Comparison of ENCODE assay signal across 8 cellular contexts in the genomic region with DNA sequence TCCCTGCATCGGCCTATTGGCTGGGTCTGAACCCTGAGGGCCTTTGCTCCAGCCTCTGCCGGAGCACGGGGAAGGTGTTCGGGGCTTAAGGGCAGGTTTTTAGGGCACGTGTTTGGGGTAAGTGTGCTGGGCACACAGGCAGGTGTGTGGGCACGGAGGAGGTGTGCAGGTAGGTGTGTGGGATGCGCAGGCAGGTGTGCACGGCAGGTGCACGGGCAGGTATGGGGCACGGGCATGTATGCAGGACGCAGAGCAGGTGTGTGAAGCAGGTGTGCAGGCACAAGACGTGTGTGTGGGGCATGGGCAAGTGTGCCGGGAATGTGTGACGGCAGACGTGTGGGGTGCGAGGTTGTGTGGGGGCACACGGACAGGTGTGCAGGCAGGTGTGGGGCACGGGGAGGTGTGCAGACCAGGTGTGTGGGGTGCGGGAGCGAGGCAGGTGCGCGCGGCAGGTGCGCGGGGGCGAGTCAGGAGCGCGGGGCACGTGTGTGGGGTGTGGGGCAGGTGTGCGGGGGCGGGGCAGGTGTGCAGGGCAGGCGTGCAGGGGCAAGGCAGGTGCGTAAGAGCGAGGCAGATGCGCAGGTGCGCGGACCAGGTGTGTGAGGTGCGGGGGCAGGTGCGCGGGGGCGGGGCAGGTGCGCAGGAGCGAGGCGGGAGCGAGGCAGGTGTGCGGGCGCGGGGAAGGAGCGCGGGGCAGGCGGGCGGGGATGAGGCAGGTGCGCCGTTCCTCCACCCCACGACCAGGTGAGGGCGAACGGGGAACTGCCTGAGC. TPM values are rescaled to one million over a fixed set of nuclear protein-coding genes. Genes with fewer than 3 reads are reported as not detected.
A peak's percentile ranks its signal among the peaks of the same experiment; 100 is the strongest.
DNase-seq lines count a peak whose midpoint lies in the region; ATAC-seq, FAIRE-seq and TF ChIP-seq lines count a peak whose summit lies in the region.

No MANE protein-coding gene starts in this region.

- CTCF ChIA-PET in WTC11 (lab: Charles Lee): no interaction called here
- CTCF ChIA-PET in GM10248 (lab: Yijun Ruan, JAX): no interaction called here

- peak; percentile 62 for DNase-seq in activated CD4-positive, alpha-beta T cell treated with anti-CD3 and anti-CD28 coated beads, Interleukin-2, amount 10 ng/mL, durations not matched to agents 24 days and 14 days
- no peak for DNase-seq in activated CD4-positive, alpha-beta T cell treated with anti-CD3 and anti-CD28 coated beads for 48 hours
- peak; percentile 54 for DNase-seq in WTC11 (ENCODE audit: low spot score)
- DNase-seq in hepatocyte (ENCODE audit: low spot score): peak; percentile 67
- DNase-seq in small intestine: no peak
- DNase-seq in GM10248 (ENCODE audit: extremely low spot score): no peak
- DNase-seq in COR-L47 (lab: John Stamatoyannopoulos, UW): no peak
- DNase-seq in glomerular visceral epithelial cell (ENCODE audit: extremely low spot score): no peak

- TF ChIP-seq CTCF in WTC11 (IDR thresholded peaks at IDR 0.05) (no peak), hepatocyte (IDR thresholded peaks at IDR 0.05; ENCODE audit: poor library complexity) (no peak), GM10248 (IDR thresholded peaks at IDR 0.05; ENCODE audit: control extremely low read depth, extremely low read depth, low read depth, missing control alignments) (no peak)

- peak overlapping the region; percentile 74 for H2AFZ ChIP-seq in hepatocyte

- peak overlapping the region; percentile 88 for H3K4me2 ChIP-seq in hepatocyte

- H3K27ac Mint-ChIP-seq in activated CD4-positive, alpha-beta T cell treated with anti-CD3 and anti-CD28 coated beads, Interleukin-2, amount 10 ng/mL, durations not matched to agents 24 days and 14 days: peak overlapping the region; percentile 91
- peak overlapping the region; percentile 37; the same call in 1 of the 2 replicates for H3K27ac Mint-ChIP-seq in WTC11

- H3K9me3 Mint-ChIP-seq in activated CD4-positive, alpha-beta T cell treated with anti-CD3 and anti-CD28 coated beads, Interleukin-2, amount 10 ng/mL, durations not matched to agents 24 days and 14 days: peaks cover 4% of the 10 kb centered on the region
- peaks cover 4% of the 10 kb centered on the region for H3K9me3 Mint-ChIP-seq in WTC11

- H3K9me3 ChIP-seq in hepatocyte (ENCODE audit: low read depth) (no peaks in the 10 kb centered on the region), small intestine (ENCODE audit: control insufficient read depth, low read depth) (no peaks in the 10 kb centered on the region)

- H3K36me3 ChIP-seq in hepatocyte (replicated peaks; ENCODE audit: insufficient read depth, low read depth) (no peaks in the 10 kb centered on the region), small intestine (ENCODE audit: control insufficient read depth in 2 of 2, insufficient read depth in 2 of 2, low read length in 2 of 2) (peaks cover 0 to 2% of the 10 kb centered on the region in 2 donors)

- intact Hi-C loops in activated CD4-positive, alpha-beta T cell treated with anti-CD3 and anti-CD28 coated beads, Interleukin-2, amount 10 ng/mL, durations not matched to agents 24 days and 14 days (cut with micrococcal nuclease): loop anchor here (1.0 to 5.0 kb wide), 3 partner anchors 29 to 353 kb away; a partner anchor contains a TSS

- H3K27ac ChIP-seq in hepatocyte: peak overlapping the region; percentile 86
- peak overlapping the region; percentile 67 to 92 for H3K27ac ChIP-seq in small intestine (ENCODE audit: low read depth in 1 of 2, low read length in 1 of 2)

- H3K4me1 Mint-ChIP-seq in activated CD4-positive, alpha-beta T cell treated with anti-CD3 and anti-CD28 coated beads, Interleukin-2, amount 10 ng/mL, durations not matched to agents 24 days and 14 days: peaks cover 30% of the 10 kb centered on the region
- H3K4me1 Mint-ChIP-seq in WTC11: peaks cover 5% of the 10 kb centered on the region

- peak overlapping the region; percentile 86 for H3K4me3 Mint-ChIP-seq in activated CD4-positive, alpha-beta T cell treated with anti-CD3 and anti-CD28 coated beads, Interleukin-2, amount 10 ng/mL, durations not matched to agents 24 days and 14 days
- H3K4me3 Mint-ChIP-seq in WTC11: peak overlapping the region; percentile 81

- FAIRE-seq in small intestine (lab: Jason Lieb, UNC): no peak

- H3K4me1 ChIP-seq in hepatocyte (ENCODE audit: insufficient read depth) (peaks cover 9% of the 10 kb centered on the region), small intestine (ENCODE audit: control insufficient read depth in 2 of 2, insufficient read depth in 1 of 2, low read depth in 1 of 2, low read length in 1 of 2) (peaks cover 2 to 3% of the 10 kb centered on the region in 2 donors)

- no peaks in the 10 kb centered on the region for H3K27me3 ChIP-seq in hepatocyte
- H3K27me3 ChIP-seq in small intestine (ENCODE audit: control insufficient read depth in 2 of 2, insufficient read depth in 2 of 2, low read length in 2 of 2): no peaks in the 10 kb centered on the region

- WGBS in hepatocyte (ENCODE audit: low lambda C conversion rate, missing lambda C conversion rate): 55% methylated on average over 29 of the region's 57 CpGs
- WGBS in small intestine, 3 donors: 11 to 22% (median 16%) methylated on average over 46 to 57 of the region's 57 CpGs

- no peaks in the 10 kb centered on the region for H3K27me3 Mint-ChIP-seq in activated CD4-positive, alpha-beta T cell treated with anti-CD3 and anti-CD28 coated beads, Interleukin-2, amount 10 ng/mL, durations not matched to agents 24 days and 14 days
- peaks cover 2% of the 10 kb centered on the region; the same call in 1 of the 2 replicates for H3K27me3 Mint-ChIP-seq in WTC11 (ENCODE audit: low read depth)

- POLR2A ChIA-PET in WTC11 (lab: Charles Lee) (interaction anchor here (0.6 kb wide), 1 partner anchor 509 kb away, joined by 3 read pairs; no protein-coding TSS in a partner anchor), GM10248 (lab: Yijun Ruan, JAX) (no interaction called here)

- peaks cover 20% of the 10 kb centered on the region for H3K36me3 Mint-ChIP-seq in activated CD4-positive, alpha-beta T cell treated with anti-CD3 and anti-CD28 coated beads, Interleukin-2, amount 10 ng/mL, durations not matched to agents 24 days and 14 days (ENCODE audit: low read depth)
- H3K36me3 Mint-ChIP-seq in WTC11: peaks cover 18% of the 10 kb centered on the region

- H4K20me1 ChIP-seq in hepatocyte (ENCODE audit: insufficient read depth, poor library complexity, severe bottlenecking): no peaks in the 10 kb centered on the region

- H3K79me2 ChIP-seq in hepatocyte: no peaks in the 10 kb centered on the region

- ATAC-seq in WTC11: peak; percentile 6

- H3K4me3 ChIP-seq in hepatocyte (peak overlapping the region; percentile 74), small intestine (ENCODE audit: low read depth in 1 of 2, low read length in 2 of 2) (peak overlapping the region; percentile 45 to 67)

- no peaks in the 10 kb centered on the region for H3K9me2 ChIP-seq in hepatocyte (replicated peaks; ENCODE audit: insufficient read depth)

TF ChIP-seq in WTC11, 78 proteins besides CTCF, POLR2A, EP300 and RAD21 (continues in another document):
- TF ChIP-seq, protein P1, sequence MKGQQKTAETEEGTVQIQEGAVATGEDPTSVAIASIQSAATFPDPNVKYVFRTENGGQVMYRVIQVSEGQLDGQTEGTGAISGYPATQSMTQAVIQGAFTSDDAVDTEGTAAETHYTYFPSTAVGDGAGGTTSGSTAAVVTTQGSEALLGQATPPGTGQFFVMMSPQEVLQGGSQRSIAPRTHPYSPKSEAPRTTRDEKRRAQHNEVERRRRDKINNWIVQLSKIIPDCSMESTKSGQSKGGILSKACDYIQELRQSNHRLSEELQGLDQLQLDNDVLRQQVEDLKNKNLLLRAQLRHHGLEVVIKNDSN (CRISPR knock-in tag; IDR thresholded peaks at IDR 0.05): no peak
- TF ChIP-seq, protein P2, sequence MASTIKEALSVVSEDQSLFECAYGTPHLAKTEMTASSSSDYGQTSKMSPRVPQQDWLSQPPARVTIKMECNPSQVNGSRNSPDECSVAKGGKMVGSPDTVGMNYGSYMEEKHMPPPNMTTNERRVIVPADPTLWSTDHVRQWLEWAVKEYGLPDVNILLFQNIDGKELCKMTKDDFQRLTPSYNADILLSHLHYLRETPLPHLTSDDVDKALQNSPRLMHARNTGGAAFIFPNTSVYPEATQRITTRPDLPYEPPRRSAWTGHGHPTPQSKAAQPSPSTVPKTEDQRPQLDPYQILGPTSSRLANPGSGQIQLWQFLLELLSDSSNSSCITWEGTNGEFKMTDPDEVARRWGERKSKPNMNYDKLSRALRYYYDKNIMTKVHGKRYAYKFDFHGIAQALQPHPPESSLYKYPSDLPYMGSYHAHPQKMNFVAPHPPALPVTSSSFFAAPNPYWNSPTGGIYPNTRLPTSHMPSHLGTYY (CRISPR knock-in tag; IDR thresholded peaks at IDR 0.05): no peak
- TF ChIP-seq ZNF138 (CRISPR knock-in tag; conservative IDR thresholded peaks at IDR 0.05) (no peak), SMAD4 (CRISPR knock-in tag; IDR thresholded peaks at IDR 0.05) (no peak), OVOL2 (CRISPR knock-in tag; IDR thresholded peaks at IDR 0.05; ENCODE audit: borderline replicate concordance) (no peak)

RNA-seq across cellular contexts. Expression of a gene that starts 28.6 kb away (rescaled TPM):
- 19.6 and 22.3 TPM in 2 replicates for total RNA-seq in activated CD4-positive, alpha-beta T cell treated with anti-CD3 and anti-CD28 coated beads, Interleukin-2, amount 10 ng/mL, durations not matched to agents 24 days and 14 days
- total RNA-seq in WTC11 (2021) (27.7 to 29.3 TPM (median 28.1 TPM) in 3 replicates), hepatocyte (65.3 and 97.2 TPM in 2 replicates)
- polyA plus RNA-seq in hepatocyte (151 and 164 TPM in 2 replicates), small intestine (100 to 1,000 TPM in 2 of 3 donors, 10 to 100 TPM in 1; 64.4 to 118 (median 112) TPM)

Comparison
In these comparisons a context has a peak if more than half of its experiments do, and no peak if none do; other contexts are left out.
1. DNase-seq: peak in activated CD4-positive, alpha-beta T cell treated with anti-CD3 and anti-CD28 coated beads, Interleukin-2, amount 10 ng/mL, durations not matched to agents 24 days and 14 days (single experiment), WTC11 (single experiment) and hepatocyte (single experiment); none in activated CD4-positive, alpha-beta T cell treated with anti-CD3 and anti-CD28 coated beads for 48 hours (single experiment), small intestine (single experiment), GM10248 (single experiment), COR-L47 (single experiment) and glomerular visceral epithelial cell (single experiment).